8 cellular contexts compared by ENCODE assay signal in genomic region chr19:29942404-29943261, GRCh38. TPM values are rescaled to one million over a fixed set of nuclear protein-coding genes. Genes with fewer than 3 reads are reported as not detected.
A peak's percentile ranks its signal among the peaks of the same experiment; 100 is the strongest.
DNase-seq lines count a peak whose midpoint lies in the region; ATAC-seq lines count a peak whose summit lies in the region.

No MANE protein-coding gene starts in this region.

- H3K27ac Mint-ChIP-seq in activated CD4-positive, alpha-beta T cell treated with anti-CD3 and anti-CD28 coated beads, Interleukin-2, amount 10 ng/mL, durations not matched to agents 7 days and 5 days: peak overlapping the region; percentile 94
- peak overlapping the region; percentile 81 for H3K27ac Mint-ChIP-seq in dendritic cell treated with granulocyte-macrophage colony-stimulating factor and Interleukin-4, amounts not matched to agents 40 ng/mL and 50 ng/mL, for 4 days

- H3K4me1 Mint-ChIP-seq in activated CD4-positive, alpha-beta T cell treated with anti-CD3 and anti-CD28 coated beads, Interleukin-2, amount 10 ng/mL, durations not matched to agents 7 days and 5 days: peaks cover 46% of the 10 kb centered on the region
- peaks cover 29% of the 10 kb centered on the region for H3K4me1 Mint-ChIP-seq in dendritic cell treated with granulocyte-macrophage colony-stimulating factor and Interleukin-4, amounts not matched to agents 40 ng/mL and 50 ng/mL, for 4 days (ENCODE audit: low read depth)

- CTCF ChIA-PET in activated CD4-positive, alpha-beta T cell treated with anti-CD3 and anti-CD28 coated beads, Interleukin-2, amount 10 ng/mL, durations not matched to agents 7 days and 5 days (lab: Charles Lee): interaction anchor here (0.5 to 1.2 kb wide), 6 partner anchors 71 to 397 kb away, joined by 3 read pairs; no protein-coding TSS in a partner anchor

- H3K4me3 Mint-ChIP-seq in activated CD4-positive, alpha-beta T cell treated with anti-CD3 and anti-CD28 coated beads, Interleukin-2, amount 10 ng/mL, durations not matched to agents 7 days and 5 days: peak overlapping the region; percentile 96
- peak overlapping the region; percentile 95 for H3K4me3 Mint-ChIP-seq in dendritic cell treated with granulocyte-macrophage colony-stimulating factor and Interleukin-4, amounts not matched to agents 40 ng/mL and 50 ng/mL, for 4 days

- intact Hi-C loops in dendritic cell treated with granulocyte-macrophage colony-stimulating factor and Interleukin-4, amounts not matched to agents 40 ng/mL and 50 ng/mL, for 4 days (cut with micrococcal nuclease): loop anchor here (2.0 to 10.0 kb wide), 3 partner anchors 98 to 338 kb away; partner anchors contain the start of genes C19orf12 and POP4

- POLR2A ChIA-PET in activated CD4-positive, alpha-beta T cell treated with anti-CD3 and anti-CD28 coated beads, Interleukin-2, amount 10 ng/mL, durations not matched to agents 7 days and 5 days (lab: Charles Lee): no interaction called here

- peak; percentile 56 for ATAC-seq in HG03039 (IDR thresholded peaks at IDR 0.05; ENCODE audit: unreplicated experiment)

- no peaks in the 10 kb centered on the region for H3K27me3 Mint-ChIP-seq in activated CD4-positive, alpha-beta T cell treated with anti-CD3 and anti-CD28 coated beads, Interleukin-2, amount 10 ng/mL, durations not matched to agents 7 days and 5 days
- H3K27me3 Mint-ChIP-seq in dendritic cell treated with granulocyte-macrophage colony-stimulating factor and Interleukin-4, amounts not matched to agents 40 ng/mL and 50 ng/mL, for 4 days: peaks cover 9% of the 10 kb centered on the region

- peaks cover 21% of the 10 kb centered on the region for H3K36me3 Mint-ChIP-seq in activated CD4-positive, alpha-beta T cell treated with anti-CD3 and anti-CD28 coated beads, Interleukin-2, amount 10 ng/mL, durations not matched to agents 7 days and 5 days (ENCODE audit: low read depth)
- peaks cover 6% of the 10 kb centered on the region for H3K36me3 Mint-ChIP-seq in dendritic cell treated with granulocyte-macrophage colony-stimulating factor and Interleukin-4, amounts not matched to agents 40 ng/mL and 50 ng/mL, for 4 days (ENCODE audit: low read depth)

- DNase-seq in NCI-H524 (lab: John Stamatoyannopoulos, UW) (peak; percentile 39 to 57), NCI-H524 treated with DMSO at 0.1 percent for 48 hours (lab: John Stamatoyannopoulos, UW) (no peak), NCI-H446 (lab: John Stamatoyannopoulos, UW) (peak; percentile 69 to 75), medulla oblongata (ENCODE audit: extremely low spot score) (peak; percentile 51)
- DNase-seq in activated CD4-positive, alpha-beta T cell treated with anti-CD3 and anti-CD28 coated beads, Interleukin-2, amount 10 ng/mL, durations not matched to agents 7 days and 5 days: peak; percentile 79
- peak; percentile 65 for DNase-seq in stimulated activated CD8-positive, alpha-beta memory T cell treated with anti-CD3 and anti-CD28 coated beads, Interleukin-12 subunit alpha, Interleukin-12 subunit beta, amount 100 ng/mL, for 24 hours (ENCODE audit: extremely low read depth)

- H3K9me3 Mint-ChIP-seq in activated CD4-positive, alpha-beta T cell treated with anti-CD3 and anti-CD28 coated beads, Interleukin-2, amount 10 ng/mL, durations not matched to agents 7 days and 5 days: peaks cover 8% of the 10 kb centered on the region
- no peaks in the 10 kb centered on the region for H3K9me3 Mint-ChIP-seq in dendritic cell treated with granulocyte-macrophage colony-stimulating factor and Interleukin-4, amounts not matched to agents 40 ng/mL and 50 ng/mL, for 4 days

RNA-seq across cellular contexts. Expression of gene URI1, which starts 0.6 kb away (rescaled TPM):
- total RNA-seq in activated CD4-positive, alpha-beta T cell treated with anti-CD3 and anti-CD28 coated beads, Interleukin-2, amount 10 ng/mL, durations not matched to agents 7 days and 5 days: 10 to 100 TPM; 54.8 to 54.9 TPM
